Comparison of ENCODE assay signal across 8 cellular contexts in the genomic region with DNA sequence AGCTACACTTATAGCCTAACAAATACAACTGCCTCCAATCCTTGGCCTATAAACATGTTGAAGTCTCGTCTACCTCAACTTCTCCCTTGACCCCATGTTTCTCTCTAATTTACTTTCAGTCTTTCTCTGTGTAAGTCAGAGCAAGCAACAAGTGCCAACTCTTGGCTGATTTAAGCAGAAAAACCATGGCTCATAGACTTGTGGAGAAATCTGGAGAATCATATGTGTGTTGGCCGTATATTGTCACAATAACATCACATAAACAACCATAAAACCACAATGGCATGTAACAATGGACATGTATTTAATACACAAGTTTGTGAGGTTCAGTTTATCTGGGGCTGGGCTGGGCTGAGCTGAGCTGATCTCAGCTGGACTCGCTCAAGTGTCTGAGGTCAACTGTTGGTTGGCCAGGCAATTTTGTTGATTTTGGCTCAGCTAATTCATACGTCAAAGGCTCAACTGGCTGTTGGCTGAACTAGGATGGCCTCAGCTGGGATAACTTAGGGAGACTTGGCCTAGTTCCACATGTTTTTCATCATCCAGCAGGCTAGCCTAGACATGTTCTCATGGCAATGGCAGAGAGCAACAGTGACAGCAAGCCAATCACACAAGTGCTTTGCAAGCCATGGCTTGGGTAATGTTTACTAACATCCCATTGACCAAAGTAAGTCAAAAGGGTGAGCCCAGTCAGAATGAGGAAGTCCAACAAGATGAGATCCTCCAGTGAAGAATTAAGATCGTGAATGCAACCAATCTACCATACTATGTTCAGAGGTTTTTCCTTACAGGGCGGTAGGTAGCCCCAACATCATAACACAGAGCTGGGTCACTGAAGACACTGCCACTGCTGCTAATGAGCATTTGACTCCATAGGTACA. TPM values are rescaled to one million over a fixed set of nuclear protein-coding genes. Genes with fewer than 3 reads are reported as not detected.
DNase-seq lines count a peak whose midpoint lies in the region; ATAC-seq lines count a peak whose summit lies in the region.

No MANE protein-coding gene starts in this region.

- peak overlapping the region; percentile 7 for H3K27ac Mint-ChIP-seq in activated T-helper 1 cell treated with anti-CD3 and anti-CD28 coated beads, Interleukin-12 subunit alpha, Interleukin-12 subunit beta, Interleukin-2, Interleukin-4 antibody, amounts not matched to agents 30 ng/mL and 10 ng/mL and 1 ng/mL, durations not matched to agents 14 hours and 24 hours and 36 hours

- peak overlapping the region in 2 of 3 donors; percentile 3 to 61 for H3K9ac ChIP-seq in skeletal muscle tissue (ENCODE audit: low read depth in 1 of 3, low read length in 3 of 3)

- peak; percentile 55 for DNase-seq in Ammon's horn (ENCODE audit: low spot score)
- peak; percentile 20 for DNase-seq in NCI-H1417 treated with DMSO at 0.1 percent for 48 hours (lab: John Stamatoyannopoulos, UW)
- DNase-seq in activated T-helper 1 cell treated with anti-CD3 and anti-CD28 coated beads, Interleukin-12 subunit alpha, Interleukin-12 subunit beta, Interleukin-2, Interleukin-4 antibody, amounts not matched to agents 30 ng/mL and 10 ng/mL and 1 ng/mL, durations not matched to agents 14 hours and 24 hours and 36 hours (ENCODE audit: low spot score) = no peak
- DNase-seq in left ventricle myocardium superior = peak; percentile 71
- DNase-seq in activated CD4-positive, alpha-beta T cell treated with anti-CD3 and anti-CD28 coated beads, Interleukin-2, amount 50 U/mL, for 48 hours = no peak

- peaks cover 1% of the 10 kb centered on the region for H3K27me3 Mint-ChIP-seq in activated T-helper 1 cell treated with anti-CD3 and anti-CD28 coated beads, Interleukin-12 subunit alpha, Interleukin-12 subunit beta, Interleukin-2, Interleukin-4 antibody, amounts not matched to agents 30 ng/mL and 10 ng/mL and 1 ng/mL, durations not matched to agents 14 hours and 24 hours and 36 hours (ENCODE audit: insufficient read depth)

- H3K4me1 Mint-ChIP-seq in activated T-helper 1 cell treated with anti-CD3 and anti-CD28 coated beads, Interleukin-12 subunit alpha, Interleukin-12 subunit beta, Interleukin-2, Interleukin-4 antibody, amounts not matched to agents 30 ng/mL and 10 ng/mL and 1 ng/mL, durations not matched to agents 14 hours and 24 hours and 36 hours (ENCODE audit: low read depth) = peaks cover 44% of the 10 kb centered on the region

- H3K4me3 Mint-ChIP-seq in activated T-helper 1 cell treated with anti-CD3 and anti-CD28 coated beads, Interleukin-12 subunit alpha, Interleukin-12 subunit beta, Interleukin-2, Interleukin-4 antibody, amounts not matched to agents 30 ng/mL and 10 ng/mL and 1 ng/mL, durations not matched to agents 14 hours and 24 hours and 36 hours = no peak overlapping the region

- intact Hi-C loops in activated T-helper 1 cell treated with anti-CD3 and anti-CD28 coated beads, Interleukin-12 subunit alpha, Interleukin-12 subunit beta, Interleukin-2, Interleukin-4 antibody, amounts not matched to agents 30 ng/mL and 10 ng/mL and 1 ng/mL, durations not matched to agents 14 hours and 24 hours and 36 hours (cut with micrococcal nuclease) = no loop called here
- intact Hi-C loops in left ventricle myocardium superior (cut with micrococcal nuclease) = no loop called here

- peak overlapping the region in 2 of 3 donors; percentile 49 to 60 for H3K4me3 ChIP-seq in skeletal muscle tissue (ENCODE audit: low read length in 3 of 3)

- no peaks in the 10 kb centered on the region for H3K9me3 Mint-ChIP-seq in activated T-helper 1 cell treated with anti-CD3 and anti-CD28 coated beads, Interleukin-12 subunit alpha, Interleukin-12 subunit beta, Interleukin-2, Interleukin-4 antibody, amounts not matched to agents 30 ng/mL and 10 ng/mL and 1 ng/mL, durations not matched to agents 14 hours and 24 hours and 36 hours

- no peaks in the 10 kb centered on the region for H3K36me3 ChIP-seq in skeletal muscle tissue (ENCODE audit: control insufficient read depth in 3 of 3, insufficient read depth in 3 of 3, low read length in 3 of 3)

- no peaks in the 10 kb centered on the region for H3K27me3 ChIP-seq in skeletal muscle tissue (ENCODE audit: control insufficient read depth in 3 of 3, insufficient read depth in 3 of 3, low read length in 3 of 3)

- no peaks in the 10 kb centered on the region for H3K9me3 ChIP-seq in skeletal muscle tissue (ENCODE audit: control insufficient read depth in 3 of 3, low read length in 3 of 3)

- peak overlapping the region; percentile 81 for H3K27ac ChIP-seq in skeletal muscle tissue (ENCODE audit: low read depth, low read length)

- peaks cover 15% of the 10 kb centered on the region for H3K36me3 Mint-ChIP-seq in activated T-helper 1 cell treated with anti-CD3 and anti-CD28 coated beads, Interleukin-12 subunit alpha, Interleukin-12 subunit beta, Interleukin-2, Interleukin-4 antibody, amounts not matched to agents 30 ng/mL and 10 ng/mL and 1 ng/mL, durations not matched to agents 14 hours and 24 hours and 36 hours (ENCODE audit: low read depth)

- ATAC-seq in left ventricle myocardium superior (peak; percentile 83), GM21619 (IDR thresholded peaks at IDR 0.05; ENCODE audit: unreplicated experiment) (no peak), HG02870 (IDR thresholded peaks at IDR 0.05; ENCODE audit: unreplicated experiment) (no peak)

- H3K4me1 ChIP-seq in skeletal muscle tissue (ENCODE audit: control insufficient read depth in 3 of 3, insufficient read depth in 3 of 3, low read length in 3 of 3) = peaks cover 20 to 46% (median 34%) of the 10 kb centered on the region in 3 donors

RNA-seq across cellular contexts. Expression of a gene that starts 12.9 kb away (rescaled TPM):
- 20.8 and 21.2 TPM in 2 replicates for total RNA-seq in activated T-helper 1 cell treated with anti-CD3 and anti-CD28 coated beads, Interleukin-12 subunit alpha, Interleukin-12 subunit beta, Interleukin-2, Interleukin-4 antibody, amounts not matched to agents 30 ng/mL and 10 ng/mL and 1 ng/mL, durations not matched to agents 14 hours and 24 hours and 36 hours
- 6.3 TPM for total RNA-seq in left ventricle myocardium superior
- 3.7 TPM for total RNA-seq in skeletal muscle tissue

RNA-seq across cellular contexts. Expression of a gene that starts 13.3 kb away (rescaled TPM):
- 7.7 and 9.9 TPM in 2 replicates for total RNA-seq in activated T-helper 1 cell treated with anti-CD3 and anti-CD28 coated beads, Interleukin-12 subunit alpha, Interleukin-12 subunit beta, Interleukin-2, Interleukin-4 antibody, amounts not matched to agents 30 ng/mL and 10 ng/mL and 1 ng/mL, durations not matched to agents 14 hours and 24 hours and 36 hours
- total RNA-seq in left ventricle myocardium superior = not detected
- total RNA-seq in skeletal muscle tissue = under 0.01 TPM

Comparison
In these comparisons a context has a peak if more than half of its experiments do, and no peak if none do; other contexts are left out.
1. DNase-seq: peak in Ammon's horn (single experiment), NCI-H1417 treated with DMSO at 0.1 percent for 48 hours (single experiment) and left ventricle myocardium superior (single experiment); none in activated T-helper 1 cell treated with anti-CD3 and anti-CD28 coated beads, Interleukin-12 subunit alpha, Interleukin-12 subunit beta, Interleukin-2, Interleukin-4 antibody, amounts not matched to agents 30 ng/mL and 10 ng/mL and 1 ng/mL, durations not matched to agents 14 hours and 24 hours and 36 hours (single experiment) and activated CD4-positive, alpha-beta T cell treated with anti-CD3 and anti-CD28 coated beads, Interleukin-2, amount 50 U/mL, for 48 hours (0 of 2).